Comparison of ENCODE assay signal across 16 cellular contexts in genomic region chr6:117007659-117008058, GRCh38.
DNase-seq lines count a peak whose midpoint lies in the region; ATAC-seq, FAIRE-seq and TF ChIP-seq lines count a peak whose summit lies in the region.
"Had no signal": no experiment of that assay in that cellular context is flagged by ENCODE, and none has a peak within 500 bp of the region (broad histone marks: within the 10 kb centered on the region; RNA-seq: fewer than 3 reads in every experiment).

No MANE protein-coding gene starts in this region.

- CTCF ChIA-PET in WTC11 (lab: Charles Lee), result interaction anchor here (1.0 to 1.1 kb wide), 2 partner anchors 11 to 260 kb away, joined by 4 read pairs; no protein-coding TSS in a partner anchor

- TF ChIP-seq CTCF in WTC11 (IDR thresholded peaks at IDR 0.05), result no peak

- no peak overlapping the region for H3K4me3 Mint-ChIP-seq in WTC11
- H3K4me3 Mint-ChIP-seq: CD14-positive monocyte; CD4-positive, alpha-beta memory T cell had no signal

- peaks cover 25% of the 10 kb centered on the region for H3K4me1 Mint-ChIP-seq in WTC11
- H3K4me1 Mint-ChIP-seq: CD14-positive monocyte; CD4-positive, alpha-beta memory T cell had no signal

- H3K27me3 Mint-ChIP-seq in WTC11 (ENCODE audit: low read depth), result no peaks in the 10 kb centered on the region
- H3K27me3 Mint-ChIP-seq: CD4-positive, alpha-beta memory T cell had no signal

- FAIRE-seq in GM12891 (lab: Jason Lieb, UNC), result no peak
- FAIRE-seq: A549, GM12878, GM19239 had no signal

- H3K9me3 Mint-ChIP-seq in WTC11, result peaks cover under 1% of the 10 kb centered on the region

- TF ChIP-seq POLR2A in GM12891 (IDR thresholded peaks at IDR 0.05; ENCODE audit: low read depth, low read length), result no peak

- H3K36me3 Mint-ChIP-seq in WTC11, result no peaks in the 10 kb centered on the region
- H3K36me3 Mint-ChIP-seq: CD14-positive monocyte; CD4-positive, alpha-beta memory T cell had no signal

- DNase-seq in NCI-H2107 treated with DMSO at 0.1 percent for 48 hours (lab: John Stamatoyannopoulos, UW; ENCODE audit: unreplicated experiment), result peak; percentile 2
- no peak for DNase-seq in NCI-H2107 (lab: John Stamatoyannopoulos, UW)
- DNase-seq in NCI-H82 treated with DMSO at 0.1 percent for 48 hours (lab: John Stamatoyannopoulos, UW; ENCODE audit: unreplicated experiment), result peak; percentile 40
- no peak for DNase-seq in WTC11 (ENCODE audit: low spot score)
- DNase-seq in GM12891 (ENCODE audit: insufficient read length, low spot score), result no peak
- DNase-seq in stimulated activated CD4-positive, alpha-beta T cell treated with anti-CD3 and anti-CD28 coated beads, Interleukin-4, amount 100 ng/mL, for 24 hours, result no peak
- DNase-seq: AML-193; CD4-positive, alpha-beta memory T cell; DMS 273 treated with DMSO at 0.1 percent for 48 hours; DND-41; EL had no signal

- peak; percentile 57; the same call in 1 of the 2 replicates for ATAC-seq in WTC11
- no peak for ATAC-seq in HG03095 (IDR thresholded peaks at IDR 0.05; ENCODE audit: unreplicated experiment)
- ATAC-seq: A549 had no signal

- POLR2A ChIA-PET in WTC11 (lab: Charles Lee), result no interaction called here

- no peak overlapping the region for H3K27ac Mint-ChIP-seq in WTC11
- H3K27ac Mint-ChIP-seq: CD4-positive, alpha-beta memory T cell had no signal

TF ChIP-seq in WTC11, 78 proteins besides CTCF, POLR2A, EP300 and RAD21 (continues in another document):
- TF ChIP-seq HMGA2 (CRISPR knock-in tag; IDR thresholded peaks at IDR 0.05) (no peak), FOXK1 (CRISPR knock-in tag; IDR thresholded peaks at IDR 0.05) (no peak), ZSCAN18 (CRISPR knock-in tag; IDR thresholded peaks at IDR 0.05) (no peak), ELF4 (CRISPR knock-in tag; IDR thresholded peaks at IDR 0.05; ENCODE audit: low read depth) (no peak), TCF7 (CRISPR knock-in tag; IDR thresholded peaks at IDR 0.05; ENCODE audit: low read depth) (no peak), ZNF532 (CRISPR knock-in tag; IDR thresholded peaks at IDR 0.05; ENCODE audit: borderline replicate concordance) (no peak)

TF ChIP-seq in GM12891, 5 proteins besides CTCF, POLR2A, EP300 and RAD21:
- TF ChIP-seq SPI1 (IDR thresholded peaks at IDR 0.05; ENCODE audit: low read depth, low read length), result no peak
- TF ChIP-seq POU2F2 (IDR thresholded peaks at IDR 0.05; ENCODE audit: low read depth, low read length), result no peak
- no peak for TF ChIP-seq TAF1 (IDR thresholded peaks at IDR 0.05; ENCODE audit: low read depth, low read length)
- no peak for TF ChIP-seq PAX5 (IDR thresholded peaks at IDR 0.05; ENCODE audit: insufficient read depth, low read length, severe bottlenecking)
- TF ChIP-seq POLR2AphosphoS5 (IDR thresholded peaks at IDR 0.05; ENCODE audit: low read depth, low read length), result no peak

Comparison
In these comparisons a context has a peak if more than half of its experiments do, and no peak if none do; other contexts are left out.
1. DNase-seq: peak in NCI-H2107 treated with DMSO at 0.1 percent for 48 hours (single experiment) and NCI-H82 treated with DMSO at 0.1 percent for 48 hours (single experiment); none in NCI-H2107 (single experiment), WTC11 (single experiment), GM12891 (single experiment) and stimulated activated CD4-positive, alpha-beta T cell treated with anti-CD3 and anti-CD28 coated beads, Interleukin-4, amount 100 ng/mL, for 24 hours (single experiment).